ENCODE assay signal across 25 cellular contexts in genomic region chr7:45454771-45455170, GRCh38.
DNase-seq lines count a peak whose midpoint lies in the region; ATAC-seq, FAIRE-seq and TF ChIP-seq lines count a peak whose summit lies in the region.
"Had no signal": no experiment of that assay in that cellular context is flagged by ENCODE, and none has a peak within 500 bp of the region (broad histone marks: within the 10 kb centered on the region; RNA-seq: fewer than 3 reads in every experiment).

No MANE protein-coding gene starts in this region.

- no peaks in the 10 kb centered on the region; a peak in 1 of 5 replicates for H3K27me3 ChIP-seq in K562 (ENCODE audit: control insufficient read depth in 2 of 2, insufficient read depth in 2 of 2, low read length in 2 of 2)
- no peaks in the 10 kb centered on the region for H3K27me3 ChIP-seq in hepatocyte
- no peaks in the 10 kb centered on the region for H3K27me3 ChIP-seq in osteoblast (ENCODE audit: insufficient read depth, low read length)
- H3K27me3 ChIP-seq: BE2C, BLaER1 had no signal

- WGBS in K562 (ENCODE audit: insufficient coverage, low coverage, missing lambda C conversion rate): 0% methylated on average over 3 of the region's 3 CpGs
- WGBS in hepatocyte (ENCODE audit: low lambda C conversion rate, missing lambda C conversion rate): 93% methylated on average over 2 of the region's 3 CpGs

- DNase-seq in K562 (ENCODE audit: extremely low read depth in 1 of 4, low spot score in 3 of 4) (no peak), hepatocyte (ENCODE audit: low spot score) (no peak), osteoblast (ENCODE audit: insufficient read length, low spot score, missing footprints) (peak; percentile 27), T1000 (lab: John Stamatoyannopoulos, UW) (no peak)
- DNase-seq in activated CD4-positive, CD25-positive, alpha-beta regulatory T cell treated with anti-CD3 and anti-CD28 coated beads, Interleukin-2, amount 50 U/mL, for 72 hours: no peak
- DNase-seq: 8988T; ACHN; BE2C; C1 segment of cervical spinal cord; CD4-positive, alpha-beta memory T cell; CD4-positive, CD25-positive, alpha-beta regulatory T cell; CD8-positive, alpha-beta memory T cell; COR-L47; DMS 273 treated with DMSO at 0.1 percent for 48 hours; DMS153; DMS53; DMS79; DND-41; EL; GDM1 had no signal

- no peaks in the 10 kb centered on the region for H3K9me2 ChIP-seq in hepatocyte (replicated peaks; ENCODE audit: insufficient read depth)

- H3K4me1 ChIP-seq in K562 (replicated peaks in 1 of 2; ENCODE audit: control insufficient read depth in 2 of 2, insufficient read depth in 2 of 2, low read length in 2 of 2) (peaks cover 0 to 4% of the 10 kb centered on the region in 2 experiments; a peak in 1 of 5 replicates), hepatocyte (ENCODE audit: insufficient read depth) (peaks cover 6% of the 10 kb centered on the region), osteoblast (ENCODE audit: insufficient read depth, low read length) (no peaks in the 10 kb centered on the region)

- no peak for FAIRE-seq in K562 (lab: Jason Lieb, UNC)
- FAIRE-seq: A204.1, GM12878, GM12892, GM18507 had no signal

- POLR2A ChIA-PET in K562 (lab: Yijun Ruan, JAX): no interaction called here

- no peak for TF ChIP-seq RAD21 in K562 (CRISPR knock-in tag; conservative IDR thresholded peaks at IDR 0.05 in 1 of 2, IDR thresholded peaks at IDR 0.05 in 1 of 2)

- H4K20me1 ChIP-seq in K562 (replicated peaks; ENCODE audit: control insufficient read depth, insufficient read depth, low read length) (no peaks in the 10 kb centered on the region), hepatocyte (ENCODE audit: insufficient read depth, poor library complexity, severe bottlenecking) (no peaks in the 10 kb centered on the region), osteoblast (ENCODE audit: insufficient read depth, low read length) (no peaks in the 10 kb centered on the region)
- H4K20me1 ChIP-seq: BLaER1 had no signal

- ATAC-seq in K562: no peak
- ATAC-seq: GM12878 had no signal

- H3K9ac ChIP-seq in K562 (ENCODE audit: insufficient read depth in 1 of 2, low read depth in 2 of 2, low read length in 2 of 2): no peak overlapping the region
- H3K9ac ChIP-seq: BLaER1 had no signal

- H3K79me2 ChIP-seq in K562 (ENCODE audit: control insufficient read depth, insufficient read depth, low read length): no peaks in the 10 kb centered on the region
- no peaks in the 10 kb centered on the region for H3K79me2 ChIP-seq in hepatocyte
- H3K79me2 ChIP-seq in osteoblast (ENCODE audit: insufficient read depth, low read length): no peaks in the 10 kb centered on the region

- TF ChIP-seq CTCF in K562 (IDR thresholded peaks at IDR 0.05 in 2 of 3, conservative IDR thresholded peaks at IDR 0.05 in 1 of 3; ENCODE audit: insufficient read depth in 2 of 3, low read depth in 1 of 3, low read length in 3 of 3): no peak
- no peak for TF ChIP-seq CTCF in hepatocyte (IDR thresholded peaks at IDR 0.05; ENCODE audit: poor library complexity)
- TF ChIP-seq CTCF in osteoblast (IDR thresholded peaks at IDR 0.05; ENCODE audit: extremely low read depth, low read depth, low read length): no peak

- H3K9me1 ChIP-seq in K562 (ENCODE audit: control insufficient read depth, insufficient read depth, low read length): no peaks in the 10 kb centered on the region

- TF ChIP-seq POLR2A in K562 (conservative IDR thresholded peaks at IDR 0.05): no peak

- H3K4me3 ChIP-seq in K562 (no peak overlapping the region), hepatocyte (no peak overlapping the region), osteoblast (ENCODE audit: insufficient read depth, low read length) (no peak overlapping the region)
- H3K4me3 ChIP-seq: BLaER1, GM12878 had no signal

- no peak for TF ChIP-seq EP300 in K562 (IDR thresholded peaks at IDR 0.05; ENCODE audit: low read length)

- H2AFZ ChIP-seq in K562 (ENCODE audit: low read depth, low read length) (no peak overlapping the region), hepatocyte (no peak overlapping the region), osteoblast (ENCODE audit: low read length) (no peak overlapping the region)

- H3K36me3 ChIP-seq in K562 (ENCODE audit: control insufficient read depth, insufficient read depth, low read length) (no peaks in the 10 kb centered on the region), hepatocyte (replicated peaks; ENCODE audit: insufficient read depth, low read depth) (no peaks in the 10 kb centered on the region), osteoblast (ENCODE audit: insufficient read depth, low read length) (no peaks in the 10 kb centered on the region)
- H3K36me3 ChIP-seq: BE2C, BLaER1 had no signal

- CTCF ChIA-PET in K562 (lab: Yijun Ruan, JAX; ENCODE audit: low intra/inter-chr PET ratio): no interaction called here

- H3K4me2 ChIP-seq in K562 (ENCODE audit: insufficient read depth, low read length) (no peak overlapping the region), hepatocyte (peak overlapping the region; percentile 52), osteoblast (ENCODE audit: insufficient read depth, low read length) (no peak overlapping the region)
- H3K4me2 ChIP-seq: BLaER1 had no signal

- BruUV-seq in K562 (replicated peaks; lab: Mats Ljungman, UMichigan): no TSS peak

- H3K27ac ChIP-seq in K562 (ENCODE audit: extremely low read depth, low read depth, low read length) (no peak overlapping the region), hepatocyte (no peak overlapping the region), osteoblast (ENCODE audit: low read depth, low read length) (no peak overlapping the region)
- H3K27ac ChIP-seq: BLaER1 had no signal

- H3K9me3 ChIP-seq in K562 (replicated peaks; ENCODE audit: control insufficient read depth, insufficient read depth, low read depth, low read length) (no peaks in the 10 kb centered on the region), hepatocyte (ENCODE audit: low read depth) (no peaks in the 10 kb centered on the region), osteoblast (ENCODE audit: low read depth, low read length) (no peaks in the 10 kb centered on the region)
- H3K9me3 ChIP-seq: BE2C, BLaER1 had no signal

- intact Hi-C loops in K562 (cut with micrococcal nuclease): no loop called here

- in situ Hi-C loops in K562 (cut with MboI): no loop called here

TF ChIP-seq in K562, 482 proteins besides CTCF, POLR2A, EP300 and RAD21:
- TF ChIP-seq HNRNPK (IDR thresholded peaks at IDR 0.05; ENCODE audit: low read depth, low read length, poor library complexity, severe bottlenecking): peak; percentile 62
- TF ChIP-seq BRF2 (IDR thresholded peaks at IDR 0.05; ENCODE audit: borderline replicate concordance, insufficient read depth, insufficient read length): no peak
